12 cellular contexts compared by ENCODE assay signal in the genomic region with DNA sequence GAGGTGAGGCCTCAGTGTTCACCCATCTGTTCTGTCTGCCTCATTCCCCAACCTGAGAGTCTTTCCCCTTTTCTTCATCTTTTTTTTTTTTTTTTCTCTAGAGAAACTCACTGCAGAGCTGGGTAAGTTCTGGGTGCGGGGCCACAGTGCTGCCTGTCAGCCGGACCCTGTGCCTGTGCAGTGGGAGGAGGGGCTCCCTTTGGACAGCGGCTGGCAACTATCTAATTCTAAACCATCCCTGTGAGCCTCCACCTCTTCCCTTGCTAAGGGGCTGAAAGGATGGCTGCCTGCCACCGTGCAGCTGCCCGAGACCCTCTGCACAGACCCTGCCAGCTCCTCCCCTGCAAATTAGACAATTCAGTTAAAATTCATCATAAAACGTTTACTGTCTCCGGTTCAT. TPM values are rescaled to one million over a fixed set of nuclear protein-coding genes. Genes with fewer than 3 reads are reported as not detected.
A peak's percentile ranks its signal among the peaks of the same experiment; 100 is the strongest.
DNase-seq lines count a peak whose midpoint lies in the region; ATAC-seq and TF ChIP-seq lines count a peak whose summit lies in the region.
"Had no signal": no experiment of that assay in that cellular context is flagged by ENCODE, and none has a peak within 500 bp of the region (broad histone marks: within the 10 kb centered on the region; RNA-seq: fewer than 3 reads in every experiment).

No MANE protein-coding gene starts in this region.

- no peak for TF ChIP-seq EP300 in neural cell (conservative IDR thresholded peaks at IDR 0.05; ENCODE audit: poor library complexity, severe bottlenecking)

- peaks cover 92% of the 10 kb centered on the region for H3K27me3 Mint-ChIP-seq in CD4-positive, alpha-beta T cell

- no peaks in the 10 kb centered on the region for H3K9me3 ChIP-seq in CD4-positive, alpha-beta T cell (ENCODE audit: control insufficient read depth, low read length)
- H3K9me3 ChIP-seq in neural cell (ENCODE audit: low read length): no peaks in the 10 kb centered on the region
- H3K9me3 ChIP-seq: tibial nerve had no signal

- H3K36me3 Mint-ChIP-seq in CD4-positive, alpha-beta T cell (ENCODE audit: low read depth): no peaks in the 10 kb centered on the region

- peak overlapping the region; percentile 43 for H3K4me3 Mint-ChIP-seq in CD4-positive, alpha-beta T cell

- no peak overlapping the region for H2AFZ ChIP-seq in neural cell (ENCODE audit: low read depth, low read length)

- TF ChIP-seq CTCF in CD4-positive, alpha-beta T cell (IDR thresholded peaks at IDR 0.05): no peak
- no peak for TF ChIP-seq CTCF in neural cell (IDR thresholded peaks at IDR 0.05; ENCODE audit: poor library complexity, severe bottlenecking)

- ATAC-seq in CD4-positive, alpha-beta T cell (ENCODE audit: poor library complexity): no peak

- no peaks in the 10 kb centered on the region for H3F3A ChIP-seq in neural cell (ENCODE audit: insufficient read depth, low read length, poor library complexity, severe bottlenecking)

- no peaks in the 10 kb centered on the region for H4K20me1 ChIP-seq in neural cell (ENCODE audit: insufficient read depth)

- POLR2A ChIA-PET in CD4-positive, alpha-beta T cell (lab: Charles Lee): no interaction called here

- peaks cover 88% of the 10 kb centered on the region for H3K27me3 ChIP-seq in CD4-positive, alpha-beta T cell (ENCODE audit: control insufficient read depth, insufficient read depth, low read length)
- H3K27me3 ChIP-seq in H7 (ENCODE audit: control insufficient read depth, insufficient read depth, low read length): peaks cover 94% of the 10 kb centered on the region
- peaks cover 96% of the 10 kb centered on the region for H3K27me3 ChIP-seq in neural cell (ENCODE audit: insufficient read depth, low read depth, low read length)

- H3K27ac ChIP-seq in CD4-positive, alpha-beta T cell (ENCODE audit: low read depth, low read length): no peak overlapping the region
- no peak overlapping the region for H3K27ac ChIP-seq in neural cell (ENCODE audit: low read length)
- H3K27ac ChIP-seq: brain microvascular endothelial cell, tibial nerve had no signal

- DNase-seq in CD4-positive, alpha-beta T cell: no peak
- DNase-seq in H7 (peak; percentile 57), ecto neural progenitor cell (ENCODE audit: low spot score) (peak; percentile 43), SIG-M5 treated with dmso at 0.1 percent for 504 hours (lab: John Stamatoyannopoulos, UW; ENCODE audit: unreplicated experiment) (no peak), SW480 (ENCODE audit: low spot score) (no peak), OCI-M1 (lab: John Stamatoyannopoulos, UW) (no peak), iPS-NIHi11 (ENCODE audit: low spot score) (no peak)
- DNase-seq: activated CD8-positive, alpha-beta memory T cell treated with anti-CD3 and anti-CD28 coated beads for 24 hours; brain microvascular endothelial cell; NCI-H774 had no signal

- H3K9me3 Mint-ChIP-seq in CD4-positive, alpha-beta T cell: no peaks in the 10 kb centered on the region

- H3K27ac Mint-ChIP-seq in CD4-positive, alpha-beta T cell: no peak overlapping the region

- CTCF ChIA-PET in CD4-positive, alpha-beta T cell (lab: Charles Lee): no interaction called here

- H3K4me3 ChIP-seq in H7 (ENCODE audit: insufficient read depth, low read depth, low read length): peak overlapping the region; percentile 75
- H3K4me3 ChIP-seq in neural cell (ENCODE audit: low read length): peak overlapping the region; percentile 89

- no peaks in the 10 kb centered on the region for H3K9me2 ChIP-seq in neural cell (ENCODE audit: insufficient read depth, low read length)

- H3K36me3 ChIP-seq in H7 (replicated peaks; ENCODE audit: control insufficient read depth, insufficient read depth, low read length) (no peaks in the 10 kb centered on the region), neural cell (ENCODE audit: insufficient read depth, low read length) (no peaks in the 10 kb centered on the region)
- H3K36me3 ChIP-seq: brain microvascular endothelial cell, tibial nerve had no signal

- H3K79me2 ChIP-seq in neural cell (replicated peaks; ENCODE audit: insufficient read depth, low read length): no peaks in the 10 kb centered on the region

- H3K9ac ChIP-seq in neural cell (ENCODE audit: low read length): peak overlapping the region; percentile 64

- peak overlapping the region; percentile 48 for H3K4me2 ChIP-seq in neural cell (ENCODE audit: low read length)

- no peak for TF ChIP-seq RAD21 in neural cell (conservative IDR thresholded peaks at IDR 0.05)

- intact Hi-C loops in CD4-positive, alpha-beta T cell (cut with DNase I, micrococcal nuclease): no loop called here

- H3K4me1 Mint-ChIP-seq in CD4-positive, alpha-beta T cell (ENCODE audit: low read depth): peaks cover 20% of the 10 kb centered on the region

TF ChIP-seq in neural cell, 6 proteins besides CTCF, POLR2A, EP300 and RAD21:
- TF ChIP-seq, protein P1, sequence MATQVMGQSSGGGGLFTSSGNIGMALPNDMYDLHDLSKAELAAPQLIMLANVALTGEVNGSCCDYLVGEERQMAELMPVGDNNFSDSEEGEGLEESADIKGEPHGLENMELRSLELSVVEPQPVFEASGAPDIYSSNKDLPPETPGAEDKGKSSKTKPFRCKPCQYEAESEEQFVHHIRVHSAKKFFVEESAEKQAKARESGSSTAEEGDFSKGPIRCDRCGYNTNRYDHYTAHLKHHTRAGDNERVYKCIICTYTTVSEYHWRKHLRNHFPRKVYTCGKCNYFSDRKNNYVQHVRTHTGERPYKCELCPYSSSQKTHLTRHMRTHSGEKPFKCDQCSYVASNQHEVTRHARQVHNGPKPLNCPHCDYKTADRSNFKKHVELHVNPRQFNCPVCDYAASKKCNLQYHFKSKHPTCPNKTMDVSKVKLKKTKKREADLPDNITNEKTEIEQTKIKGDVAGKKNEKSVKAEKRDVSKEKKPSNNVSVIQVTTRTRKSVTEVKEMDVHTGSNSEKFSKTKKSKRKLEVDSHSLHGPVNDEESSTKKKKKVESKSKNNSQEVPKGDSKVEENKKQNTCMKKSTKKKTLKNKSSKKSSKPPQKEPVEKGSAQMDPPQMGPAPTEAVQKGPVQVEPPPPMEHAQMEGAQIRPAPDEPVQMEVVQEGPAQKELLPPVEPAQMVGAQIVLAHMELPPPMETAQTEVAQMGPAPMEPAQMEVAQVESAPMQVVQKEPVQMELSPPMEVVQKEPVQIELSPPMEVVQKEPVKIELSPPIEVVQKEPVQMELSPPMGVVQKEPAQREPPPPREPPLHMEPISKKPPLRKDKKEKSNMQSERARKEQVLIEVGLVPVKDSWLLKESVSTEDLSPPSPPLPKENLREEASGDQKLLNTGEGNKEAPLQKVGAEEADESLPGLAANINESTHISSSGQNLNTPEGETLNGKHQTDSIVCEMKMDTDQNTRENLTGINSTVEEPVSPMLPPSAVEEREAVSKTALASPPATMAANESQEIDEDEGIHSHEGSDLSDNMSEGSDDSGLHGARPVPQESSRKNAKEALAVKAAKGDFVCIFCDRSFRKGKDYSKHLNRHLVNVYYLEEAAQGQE (IDR thresholded peaks at IDR 0.05; ENCODE audit: borderline replicate concordance): no peak
- TF ChIP-seq TAF1 (IDR thresholded peaks at IDR 0.05; ENCODE audit: low read depth) (peak; percentile 5), EZH2 (IDR thresholded peaks at IDR 0.05; ENCODE audit: borderline replicate concordance, insufficient read depth, low read length, poor library complexity, severe bottlenecking) (no peak)

RNA-seq across cellular contexts. Expression of a gene that starts 14.1 kb away (rescaled TPM):
- total RNA-seq in CD4-positive, alpha-beta T cell: not detected
- total RNA-seq in H7 (2014; rRNA removed; shearing (Covaris generic)): 0.31 and 1.1 TPM in 2 replicates
- 13.9 and 18.7 TPM in 2 replicates for polyA plus RNA-seq in neural cell
- 8.8 and 10.1 TPM in 2 replicates for polyA minus RNA-seq in neural cell

Comparison
In these comparisons a context has a peak if more than half of its experiments do, and no peak if none do; other contexts are left out.
1. DNase-seq: peak in H7 (single experiment) and ecto neural progenitor cell (single experiment); none in CD4-positive, alpha-beta T cell (0 of 10), SIG-M5 treated with dmso at 0.1 percent for 504 hours (single experiment), SW480 (single experiment), OCI-M1 (single experiment) and iPS-NIHi11 (single experiment).